Comparison of ENCODE assay signal across 28 cellular contexts in genomic region chr15:24948495-24948894, GRCh38.
"Had no signal": no experiment of that assay in that cellular context is flagged by ENCODE, and none has a peak within 500 bp of the region (broad histone marks: within the 10 kb centered on the region; RNA-seq: fewer than 3 reads in every experiment).

No MANE protein-coding gene starts in this region.

- H3K27ac ChIP-seq: colonic mucosa, coronary artery, dorsolateral prefrontal cortex, epithelial cell of prostate, esophagus muscularis mucosa, esophagus squamous epithelium, foreskin keratinocyte, gastrocnemius medialis, gastroesophageal sphincter, heart left ventricle, heart right ventricle had no signal

- H3K4me3 ChIP-seq: colonic mucosa, coronary artery, dorsolateral prefrontal cortex, esophagus muscularis mucosa, esophagus squamous epithelium, gastrocnemius medialis, gastroesophageal sphincter, heart left ventricle, heart right ventricle had no signal

- FAIRE-seq: colon, endometrium, endothelial cell of umbilical vein, frontal cortex had no signal

- DNase-seq: colonic mucosa; cortex of kidney; dermis blood vessel endothelial cell; dorsolateral prefrontal cortex; effector CD4-positive, alpha-beta T cell; effector CD8-positive, alpha-beta T cell; effector memory CD4-positive, alpha-beta T cell; effector memory CD8-positive, alpha-beta T cell; endodermal cell; erythroblast; esophagus squamous epithelium; foreskin fibroblast; foreskin keratinocyte; foreskin melanocyte; gastrocnemius medialis; glutamatergic neuron; head of caudate nucleus; heart left ventricle; heart right ventricle had no signal

- ATAC-seq: effector memory CD8-positive, alpha-beta T cell; esophagus mucosa; foreskin keratinocyte; gastrocnemius medialis; gastroesophageal sphincter; heart left ventricle; heart right ventricle had no signal

- H3K36me3 ChIP-seq: colonic mucosa, esophagus muscularis mucosa, esophagus squamous epithelium, gastrocnemius medialis, gastroesophageal sphincter, heart left ventricle, heart right ventricle had no signal

- H3K4me1 ChIP-seq: colonic mucosa, esophagus squamous epithelium, foreskin keratinocyte, heart right ventricle had no signal

- H3K27me3 ChIP-seq: colonic mucosa, dorsolateral prefrontal cortex, esophagus muscularis mucosa, esophagus squamous epithelium, foreskin keratinocyte, gastrocnemius medialis, gastroesophageal sphincter, heart left ventricle, heart right ventricle had no signal

- H3K9me3 ChIP-seq: colonic mucosa, esophagus muscularis mucosa, esophagus squamous epithelium, gastrocnemius medialis, gastroesophageal sphincter had no signal
